ENCODE assay signal across 8 cellular contexts in genomic region chr16:74601131-74601871, GRCh38. TPM values are rescaled to one million over a fixed set of nuclear protein-coding genes. Genes with fewer than 3 reads are reported as not detected.
DNase-seq lines count a peak whose midpoint lies in the region; ATAC-seq and TF ChIP-seq lines count a peak whose summit lies in the region.

No MANE protein-coding gene starts in this region.

- H3K9me3 Mint-ChIP-seq in T-cell = no peaks in the 10 kb centered on the region
- H3K9me3 Mint-ChIP-seq in activated naive CD8-positive, alpha-beta T cell treated with anti-CD3 and anti-CD28 coated beads, Interleukin-2, amount 50 U/mL, for 24 hours = no peaks in the 10 kb centered on the region

- CTCF ChIA-PET in T-cell (lab: Charles Lee) = interaction anchor here (0.6 to 1.2 kb wide), 4 partner anchors 12 to 31 kb away, joined by 3 to 4 read pairs (median 3); no protein-coding TSS in a partner anchor

- peaks cover 76 to 87% (median 80%) of the 10 kb centered on the region in 3 donors for H3K4me1 Mint-ChIP-seq in T-cell
- peaks cover 69% of the 10 kb centered on the region for H3K4me1 Mint-ChIP-seq in activated naive CD8-positive, alpha-beta T cell treated with anti-CD3 and anti-CD28 coated beads, Interleukin-2, amount 50 U/mL, for 24 hours

- DNase-seq in activated gamma-delta T cell treated with Interleukin-2 at 50 U/mL for 16 hours = peak; percentile 69
- DNase-seq in activated gamma-delta T cell (lab: John Stamatoyannopoulos, UW) = no peak
- DNase-seq in T-cell = peak; percentile 41 to 80 (median 68)
- peak; percentile 57 for DNase-seq in activated naive CD8-positive, alpha-beta T cell treated with anti-CD3 and anti-CD28 coated beads, Interleukin-2, amount 50 U/mL, for 24 hours
- DNase-seq in stimulated activated CD8-positive, alpha-beta memory T cell treated with anti-CD3 and anti-CD28 coated beads, Interleukin-4, amount 100 ng/mL, for 4 hours (ENCODE audit: low read depth in 2 of 2, low spot score in 1 of 2) = peak; percentile 23 to 37
- DNase-seq in DMS79 treated with DMSO at 0.1 percent for 48 hours (lab: John Stamatoyannopoulos, UW) = no peak
- no peak for DNase-seq in DMS79 (lab: John Stamatoyannopoulos, UW)
- no peak for DNase-seq in GM20000 (ENCODE audit: low spot score)

- POLR2A ChIA-PET in T-cell (lab: Charles Lee) = interaction anchor here (0.6 kb wide), 4 partner anchors 18 to 100 kb away, joined by 3 to 4 read pairs (median 4); no protein-coding TSS in a partner anchor

- no peak for TF ChIP-seq CTCF in GM20000 (IDR thresholded peaks at IDR 0.05; ENCODE audit: extremely low read depth, missing control alignments)

- no peaks in the 10 kb centered on the region for H3K27me3 Mint-ChIP-seq in T-cell
- H3K27me3 Mint-ChIP-seq in activated naive CD8-positive, alpha-beta T cell treated with anti-CD3 and anti-CD28 coated beads, Interleukin-2, amount 50 U/mL, for 24 hours = no peaks in the 10 kb centered on the region

- H3K36me3 Mint-ChIP-seq in T-cell = peaks cover 16% of the 10 kb centered on the region
- H3K36me3 Mint-ChIP-seq in activated naive CD8-positive, alpha-beta T cell treated with anti-CD3 and anti-CD28 coated beads, Interleukin-2, amount 50 U/mL, for 24 hours (ENCODE audit: low read depth) = peaks cover 10% of the 10 kb centered on the region

- H3K4me3 Mint-ChIP-seq in T-cell = peak overlapping the region; percentile 64 to 98 (median 73)
- H3K4me3 Mint-ChIP-seq in activated naive CD8-positive, alpha-beta T cell treated with anti-CD3 and anti-CD28 coated beads, Interleukin-2, amount 50 U/mL, for 24 hours = peak overlapping the region; percentile 32

- H3K27ac Mint-ChIP-seq in T-cell = peak overlapping the region; percentile 96 to 98
- H3K27ac Mint-ChIP-seq in activated naive CD8-positive, alpha-beta T cell treated with anti-CD3 and anti-CD28 coated beads, Interleukin-2, amount 50 U/mL, for 24 hours = no peak overlapping the region

- peak; percentile 96 to 100 (median 98) for ATAC-seq in T-cell (replicated peaks in 1 of 4)
- ATAC-seq in activated naive CD8-positive, alpha-beta T cell treated with anti-CD3 and anti-CD28 coated beads, Interleukin-2, amount 50 U/mL, for 24 hours = peak; percentile 92

RNA-seq across cellular contexts. Expression of gene GLG1, which starts 5.6 kb away (rescaled TPM):
- 100 to 1,000 TPM; 159 to 216 (median 167) TPM for total RNA-seq in T-cell

Comparison
In these comparisons a context has a peak if more than half of its experiments do, and no peak if none do; other contexts are left out.
1. DNase-seq: peak in activated gamma-delta T cell treated with Interleukin-2 at 50 U/mL for 16 hours (single experiment), T-cell (34 of 34), activated naive CD8-positive, alpha-beta T cell treated with anti-CD3 and anti-CD28 coated beads, Interleukin-2, amount 50 U/mL, for 24 hours (single experiment) and stimulated activated CD8-positive, alpha-beta memory T cell treated with anti-CD3 and anti-CD28 coated beads, Interleukin-4, amount 100 ng/mL, for 4 hours (2 of 2); none in activated gamma-delta T cell (single experiment), DMS79 treated with DMSO at 0.1 percent for 48 hours (single experiment), DMS79 (single experiment) and GM20000 (single experiment).